ENCODE assay signal across 20 cellular contexts in genomic region chr1:79604490-79605198, GRCh38.
DNase-seq lines count a peak whose midpoint lies in the region; ATAC-seq and TF ChIP-seq lines count a peak whose summit lies in the region.
"Had no signal": no experiment of that assay in that cellular context is flagged by ENCODE, and none has a peak within 500 bp of the region (broad histone marks: within the 10 kb centered on the region; RNA-seq: fewer than 3 reads in every experiment).

No MANE protein-coding gene starts in this region.

- H3K27ac Mint-ChIP-seq in Caco-2 (ENCODE audit: unreplicated experiment), result peak overlapping the region; percentile 65
- H3K27ac Mint-ChIP-seq in WTC11, result 0 out of 2 replicates have a peak overlapping the region, but pooled peaks have one; percentile 25
- H3K27ac Mint-ChIP-seq: CD8-positive, alpha-beta memory T cell; HFFc6; T-cell had no signal

- TF ChIP-seq CTCF in Caco-2 (IDR thresholded peaks at IDR 0.05; ENCODE audit: insufficient read depth in 1 of 2, low read depth in 1 of 2, low read length in 1 of 2, severe bottlenecking in 1 of 2, unreplicated experiment in 1 of 2) (no peak), WTC11 (IDR thresholded peaks at IDR 0.05) (no peak)

- H3K4me1 Mint-ChIP-seq in Caco-2 (ENCODE audit: low read depth, unreplicated experiment) (peaks cover 25% of the 10 kb centered on the region), WTC11 (peaks cover 16% of the 10 kb centered on the region)
- H3K4me1 Mint-ChIP-seq: CD8-positive, alpha-beta memory T cell; T-cell had no signal

- H3K9me2 ChIP-seq in GM23248 (ENCODE audit: insufficient read depth), result no peaks in the 10 kb centered on the region

- no peaks in the 10 kb centered on the region for H3K79me2 ChIP-seq in GM23248 (ENCODE audit: insufficient read depth)

- DNase-seq in Caco-2, result peak in 1 of 2 experiments; percentile 32
- peak; percentile 7 for DNase-seq in HEK293T (ENCODE audit: extremely low spot score)
- peak; percentile 13 for DNase-seq in WTC11 (ENCODE audit: low spot score)
- DNase-seq in iPS-NIHi7 (ENCODE audit: extremely low spot score), result peak; percentile 26
- DNase-seq in GM23248, result no peak
- no peak for DNase-seq in AG08396 (ENCODE audit: low spot score)
- DNase-seq: CD8-positive, alpha-beta memory T cell; GF-D8; NCI-H1105 treated with DMSO at 0.1 percent for 48 hours; NCI-H1694 treated with DMSO at 0.1 percent for 48 hours; NCI-H2081 treated with DMSO at 0.1 percent for 48 hours; NCI-H69; Peyer's patch; T-cell had no signal

- H4K20me1 ChIP-seq in GM23248 (ENCODE audit: insufficient read depth), result no peaks in the 10 kb centered on the region

- H3K27ac ChIP-seq in GM23248, result no peak overlapping the region
- H3K27ac ChIP-seq: C4-2B, KMS-11, Peyer's patch had no signal

- H3K9me3 ChIP-seq in Caco-2, result no peaks in the 10 kb centered on the region
- H3K9me3 ChIP-seq in GM23248 (ENCODE audit: low read depth), result no peaks in the 10 kb centered on the region
- H3K9me3 ChIP-seq: Peyer's patch had no signal

- CTCF ChIA-PET in Caco-2 (lab: Charles Lee), result no interaction called here
- CTCF ChIA-PET in HEK293T (lab: Yijun Ruan, JAX), result no interaction called here
- CTCF ChIA-PET in WTC11 (lab: Charles Lee), result no interaction called here

- H3K27me3 Mint-ChIP-seq in Caco-2 (ENCODE audit: insufficient read depth, unreplicated experiment), result no peaks in the 10 kb centered on the region
- H3K27me3 Mint-ChIP-seq in WTC11 (ENCODE audit: low read depth), result peaks cover 7% of the 10 kb centered on the region
- H3K27me3 Mint-ChIP-seq: CD8-positive, alpha-beta memory T cell; T-cell had no signal

- no peaks in the 10 kb centered on the region for H3K27me3 ChIP-seq in Caco-2 (replicated peaks; ENCODE audit: control insufficient read depth, insufficient read depth, low read length)
- H3K27me3 ChIP-seq in GM23248 (replicated peaks; ENCODE audit: insufficient read depth), result no peaks in the 10 kb centered on the region
- H3K27me3 ChIP-seq: Peyer's patch had no signal

- POLR2A ChIA-PET in Caco-2 (lab: Charles Lee) (no interaction called here), HEK293T (lab: Yijun Ruan, JAX) (no interaction called here), WTC11 (lab: Charles Lee) (no interaction called here)

- intact Hi-C loops in Caco-2 (cut with micrococcal nuclease; ENCODE audit: unreplicated experiment), result loop anchor here (5.0 kb wide), 1 partner anchor 37 kb away; no protein-coding TSS in a partner anchor

- BruUV-seq in Caco-2 (replicated peaks; lab: Mats Ljungman, UMichigan), result no TSS peak

- in situ Hi-C loops in GM23248 (cut with MboI), result no loop called here

- ATAC-seq in WTC11, result peak; percentile 80
- no peak for ATAC-seq in GM19035 (IDR thresholded peaks at IDR 0.05; ENCODE audit: unreplicated experiment)
- no peak for ATAC-seq in GM21447 (IDR thresholded peaks at IDR 0.05; ENCODE audit: unreplicated experiment)
- ATAC-seq: SK-N-SH treated with all-trans-retinoic acid at 6 μM for 48 hours, T-cell had no signal

- H3K4me3 Mint-ChIP-seq in Caco-2 (ENCODE audit: unreplicated experiment) (no peak overlapping the region), WTC11 (no peak overlapping the region)
- H3K4me3 Mint-ChIP-seq: CD8-positive, alpha-beta memory T cell; HFFc6; T-cell had no signal

- no peaks in the 10 kb centered on the region for H3F3A ChIP-seq in GM23248 (ENCODE audit: insufficient read depth)

- H3K36me3 Mint-ChIP-seq in Caco-2 (ENCODE audit: insufficient read depth, unreplicated experiment), result no peaks in the 10 kb centered on the region
- H3K36me3 Mint-ChIP-seq in WTC11, result peaks cover 11% of the 10 kb centered on the region
- H3K36me3 Mint-ChIP-seq: CD8-positive, alpha-beta memory T cell; T-cell had no signal

- H3K9ac ChIP-seq in GM23248, result no peak overlapping the region
- H3K9ac ChIP-seq: KMS-11 had no signal

- no peak overlapping the region for H3K4me2 ChIP-seq in GM23248 (ENCODE audit: unreplicated experiment)
- H3K4me2 ChIP-seq: KMS-11 had no signal

- H3K9me3 Mint-ChIP-seq in Caco-2 (ENCODE audit: unreplicated experiment) (peaks cover 14% of the 10 kb centered on the region), WTC11 (peaks cover 16% of the 10 kb centered on the region)
- H3K9me3 Mint-ChIP-seq: HFFc6 had no signal

- 14 to 17% methylated on average over 9 of the region's 9 CpGs for whole genome bisulfite sequencing in GM23248 (ENCODE audit: low coverage in 1 of 2, low lambda C conversion rate in 2 of 2, missing lambda C conversion rate in 2 of 2), 2 experiments

- no peak overlapping the region for H3K4me3 ChIP-seq in Caco-2 (ENCODE audit: low read depth, low read length)
- H3K4me3 ChIP-seq in GM23248, result no peak overlapping the region
- H3K4me3 ChIP-seq: Peyer's patch had no signal

- H3K36me3 ChIP-seq in Caco-2 (ENCODE audit: control insufficient read depth, insufficient read depth, low read length) (no peaks in the 10 kb centered on the region), GM23248 (ENCODE audit: low read depth) (no peaks in the 10 kb centered on the region)
- H3K36me3 ChIP-seq: Peyer's patch had no signal

- H3K4me1 ChIP-seq in Caco-2, result peaks cover 23% of the 10 kb centered on the region
- no peaks in the 10 kb centered on the region for H3K4me1 ChIP-seq in GM23248 (ENCODE audit: insufficient read depth)
- H3K4me1 ChIP-seq: Peyer's patch had no signal

- H2AFZ ChIP-seq in GM23248, result no peak overlapping the region

TF ChIP-seq in HEK293T, 16 proteins besides CTCF, POLR2A, EP300 and RAD21:
- TF ChIP-seq NFRKB (IDR thresholded peaks at IDR 0.05) (no peak), SUZ12 (IDR thresholded peaks at IDR 0.05) (no peak), CTBP1 (IDR thresholded peaks at IDR 0.05; ENCODE audit: borderline replicate concordance) (no peak)

TF ChIP-seq in WTC11, 78 proteins besides CTCF, POLR2A, EP300 and RAD21:
- TF ChIP-seq MYBL2 (CRISPR knock-in tag; IDR thresholded peaks at IDR 0.05) (no peak), ZNF416 (CRISPR knock-in tag; IDR thresholded peaks at IDR 0.05) (no peak), ETV6 (CRISPR knock-in tag; IDR thresholded peaks at IDR 0.05) (no peak), ZNF232 (CRISPR knock-in tag; IDR thresholded peaks at IDR 0.05) (no peak), ZNF396 (CRISPR knock-in tag; IDR thresholded peaks at IDR 0.05; ENCODE audit: borderline replicate concordance) (no peak), KAT7 (CRISPR knock-in tag; IDR thresholded peaks at IDR 0.05; ENCODE audit: borderline replicate concordance) (no peak), USF2 (CRISPR knock-in tag; IDR thresholded peaks at IDR 0.05) (no peak), RELA (CRISPR knock-in tag; IDR thresholded peaks at IDR 0.05; ENCODE audit: borderline replicate concordance) (no peak), TP53 (CRISPR knock-in tag; IDR thresholded peaks at IDR 0.05) (no peak), GRHL2 (CRISPR knock-in tag; IDR thresholded peaks at IDR 0.05; ENCODE audit: insufficient replicate concordance, severe bottlenecking) (no peak), ATF1 (CRISPR knock-in tag; IDR thresholded peaks at IDR 0.05) (no peak), ATF3 (CRISPR knock-in tag; conservative IDR thresholded peaks at IDR 0.05) (no peak)
- TF ChIP-seq, protein P1, sequence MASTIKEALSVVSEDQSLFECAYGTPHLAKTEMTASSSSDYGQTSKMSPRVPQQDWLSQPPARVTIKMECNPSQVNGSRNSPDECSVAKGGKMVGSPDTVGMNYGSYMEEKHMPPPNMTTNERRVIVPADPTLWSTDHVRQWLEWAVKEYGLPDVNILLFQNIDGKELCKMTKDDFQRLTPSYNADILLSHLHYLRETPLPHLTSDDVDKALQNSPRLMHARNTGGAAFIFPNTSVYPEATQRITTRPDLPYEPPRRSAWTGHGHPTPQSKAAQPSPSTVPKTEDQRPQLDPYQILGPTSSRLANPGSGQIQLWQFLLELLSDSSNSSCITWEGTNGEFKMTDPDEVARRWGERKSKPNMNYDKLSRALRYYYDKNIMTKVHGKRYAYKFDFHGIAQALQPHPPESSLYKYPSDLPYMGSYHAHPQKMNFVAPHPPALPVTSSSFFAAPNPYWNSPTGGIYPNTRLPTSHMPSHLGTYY (CRISPR knock-in tag; IDR thresholded peaks at IDR 0.05), result no peak
- TF ChIP-seq, protein P2, sequence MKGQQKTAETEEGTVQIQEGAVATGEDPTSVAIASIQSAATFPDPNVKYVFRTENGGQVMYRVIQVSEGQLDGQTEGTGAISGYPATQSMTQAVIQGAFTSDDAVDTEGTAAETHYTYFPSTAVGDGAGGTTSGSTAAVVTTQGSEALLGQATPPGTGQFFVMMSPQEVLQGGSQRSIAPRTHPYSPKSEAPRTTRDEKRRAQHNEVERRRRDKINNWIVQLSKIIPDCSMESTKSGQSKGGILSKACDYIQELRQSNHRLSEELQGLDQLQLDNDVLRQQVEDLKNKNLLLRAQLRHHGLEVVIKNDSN (CRISPR knock-in tag; IDR thresholded peaks at IDR 0.05), result no peak
- TF ChIP-seq, protein P3, sequence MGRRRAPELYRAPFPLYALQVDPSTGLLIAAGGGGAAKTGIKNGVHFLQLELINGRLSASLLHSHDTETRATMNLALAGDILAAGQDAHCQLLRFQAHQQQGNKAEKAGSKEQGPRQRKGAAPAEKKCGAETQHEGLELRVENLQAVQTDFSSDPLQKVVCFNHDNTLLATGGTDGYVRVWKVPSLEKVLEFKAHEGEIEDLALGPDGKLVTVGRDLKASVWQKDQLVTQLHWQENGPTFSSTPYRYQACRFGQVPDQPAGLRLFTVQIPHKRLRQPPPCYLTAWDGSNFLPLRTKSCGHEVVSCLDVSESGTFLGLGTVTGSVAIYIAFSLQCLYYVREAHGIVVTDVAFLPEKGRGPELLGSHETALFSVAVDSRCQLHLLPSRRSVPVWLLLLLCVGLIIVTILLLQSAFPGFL (CRISPR knock-in tag; IDR thresholded peaks at IDR 0.05; ENCODE audit: borderline replicate concordance), result no peak

Comparison
In these comparisons a context has a peak if more than half of its experiments do, and no peak if none do; other contexts are left out.
1. DNase-seq: peak in HEK293T (single experiment), WTC11 (single experiment) and iPS-NIHi7 (single experiment); none in GM23248 (single experiment) and AG08396 (single experiment).